9 cellular contexts compared by ENCODE assay signal in the genomic region with DNA sequence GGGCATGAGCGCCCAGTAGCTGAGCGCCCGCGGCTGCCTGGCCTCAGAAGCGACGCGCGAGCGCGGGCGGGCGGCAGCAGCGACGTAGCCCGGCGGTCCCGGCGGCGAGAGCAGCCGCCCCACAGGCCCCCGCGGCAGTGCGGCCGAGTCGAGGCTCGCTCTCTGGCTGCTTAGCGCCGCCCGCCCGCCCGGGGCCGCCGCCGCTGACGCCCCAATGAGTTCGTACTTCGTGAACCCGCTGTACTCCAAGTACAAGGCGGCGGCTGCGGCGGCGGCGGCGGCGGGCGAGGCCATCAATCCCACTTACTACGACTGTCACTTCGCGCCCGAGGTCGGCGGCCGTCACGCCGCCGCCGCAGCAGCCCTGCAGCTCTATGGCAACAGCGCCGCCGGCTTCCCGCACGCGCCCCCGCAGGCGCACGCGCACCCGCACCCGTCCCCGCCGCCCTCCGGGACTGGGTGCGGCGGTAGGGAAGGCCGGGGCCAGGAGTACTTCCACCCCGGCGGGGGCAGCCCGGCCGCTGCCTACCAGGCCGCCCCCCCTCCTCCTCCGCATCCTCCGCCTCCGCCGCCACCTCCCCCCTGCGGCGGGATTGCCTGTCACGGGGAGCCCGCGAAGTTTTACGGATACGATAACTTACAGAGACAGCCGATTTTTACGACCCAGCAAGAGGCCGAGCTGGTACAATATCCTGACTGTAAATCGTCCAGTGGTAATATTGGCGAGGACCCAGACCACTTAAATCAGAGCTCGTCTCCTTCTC. TPM values are rescaled to one million over a fixed set of nuclear protein-coding genes. Genes with fewer than 3 reads are reported as not detected.
DNase-seq lines count a peak whose midpoint lies in the region; ATAC-seq and TF ChIP-seq lines count a peak whose summit lies in the region.
"Had no signal": no experiment of that assay in that cellular context is flagged by ENCODE, and none has a peak within 500 bp of the region (broad histone marks: within the 10 kb centered on the region; RNA-seq: fewer than 3 reads in every experiment).

No MANE protein-coding gene starts in this region.

- peak overlapping the region in 1 of 2 donors; percentile 26 for H3K27ac Mint-ChIP-seq in natural killer cell

- H3K4me1 Mint-ChIP-seq in natural killer cell = peaks cover 31 to 37% of the 10 kb centered on the region in 2 donors

- peaks cover 72 to 87% of the 10 kb centered on the region in 2 donors for H3K27me3 Mint-ChIP-seq in natural killer cell (ENCODE audit: low read depth in 2 of 2)

- H3K9me3 Mint-ChIP-seq in natural killer cell = no peaks in the 10 kb centered on the region

- intact Hi-C loops in natural killer cell (cut with micrococcal nuclease) = loop anchor here (5.0 kb wide), 1 partner anchor 422 kb away; no protein-coding TSS in a partner anchor

- ATAC-seq in natural killer cell (peak; percentile 22 to 62 (median 46)), HG03095 (IDR thresholded peaks at IDR 0.05; ENCODE audit: unreplicated experiment) (no peak), HG03460 (IDR thresholded peaks at IDR 0.05; ENCODE audit: unreplicated experiment) (no peak)

- no peak for TF ChIP-seq CTCF in natural killer cell (IDR thresholded peaks at IDR 0.05)

- peak overlapping the region; percentile 86 for H3K4me3 Mint-ChIP-seq in natural killer cell

- peak; percentile 35 for DNase-seq in DMS79 (lab: John Stamatoyannopoulos, UW)
- peak; percentile 92 for DNase-seq in NCI-H748 (lab: John Stamatoyannopoulos, UW; ENCODE audit: unreplicated experiment)
- peak; percentile 82 for DNase-seq in dermis blood vessel endothelial cell
- DNase-seq in natural killer cell = no peak
- DNase-seq in UCSD-AML1 (lab: John Stamatoyannopoulos, UW; ENCODE audit: unreplicated experiment) = no peak
- DNase-seq in putamen (ENCODE audit: low spot score) = no peak

- peaks cover 24% of the 10 kb centered on the region for H3K36me3 Mint-ChIP-seq in natural killer cell

RNA-seq across cellular contexts. Expression of gene HOXD8, which starts 0.8 kb away (rescaled TPM):
- 30.3 and 33.0 TPM in 2 replicates for total RNA-seq in dermis blood vessel endothelial cell
- total RNA-seq in natural killer cell = not detected
- total RNA-seq: fibroblast of lung had no signal

RNA-seq across cellular contexts. Expression of gene HOXD9, which starts 7.8 kb away (rescaled TPM):
- 24.5 and 28.4 TPM in 2 replicates for total RNA-seq in dermis blood vessel endothelial cell
- total RNA-seq in natural killer cell = not detected
- total RNA-seq: fibroblast of lung had no signal

RNA-seq across cellular contexts. Expression of gene HOXD10, which starts 13.8 kb away (rescaled TPM):
- total RNA-seq in dermis blood vessel endothelial cell (7.7 and 15.2 TPM in 2 replicates), natural killer cell (not detected)
- total RNA-seq: fibroblast of lung had no signal

RNA-seq across cellular contexts. Expression of gene HOXD4, which starts 21.0 kb away (rescaled TPM):
- total RNA-seq in dermis blood vessel endothelial cell (6.1 and 8.8 TPM in 2 replicates), natural killer cell (not detected)
- total RNA-seq: fibroblast of lung had no signal

RNA-seq across cellular contexts. Expression of gene HOXD11, which starts 23.3 kb away (rescaled TPM):
- 0.17 TPM in 1 of 2 replicates, not detected in the other for total RNA-seq in dermis blood vessel endothelial cell
- total RNA-seq in natural killer cell = not detected
- total RNA-seq: fibroblast of lung had no signal

Comparison
In these comparisons a context has a peak if more than half of its experiments do, and no peak if none do; other contexts are left out.
1. DNase-seq: peak in DMS79 (single experiment), NCI-H748 (single experiment) and dermis blood vessel endothelial cell (single experiment); none in natural killer cell (single experiment), UCSD-AML1 (single experiment) and putamen (single experiment).
2. ATAC-seq: peak in natural killer cell (3 of 3); none in HG03095 (single experiment) and HG03460 (single experiment).
3. RNA of gene HOXD8, which starts 0.8 kb away (total RNA-seq): 30.3 to 33.0 TPM in dermis blood vessel endothelial cell; not detected in natural killer cell; every median in the first group is over 10 times any median in the second.
4. RNA of gene HOXD9, which starts 7.8 kb away (total RNA-seq): 24.5 to 28.4 TPM in dermis blood vessel endothelial cell; not detected in natural killer cell; every median in the first group is over 10 times any median in the second.